ENCODE assay signal across 1 cellular context in the genomic region with DNA sequence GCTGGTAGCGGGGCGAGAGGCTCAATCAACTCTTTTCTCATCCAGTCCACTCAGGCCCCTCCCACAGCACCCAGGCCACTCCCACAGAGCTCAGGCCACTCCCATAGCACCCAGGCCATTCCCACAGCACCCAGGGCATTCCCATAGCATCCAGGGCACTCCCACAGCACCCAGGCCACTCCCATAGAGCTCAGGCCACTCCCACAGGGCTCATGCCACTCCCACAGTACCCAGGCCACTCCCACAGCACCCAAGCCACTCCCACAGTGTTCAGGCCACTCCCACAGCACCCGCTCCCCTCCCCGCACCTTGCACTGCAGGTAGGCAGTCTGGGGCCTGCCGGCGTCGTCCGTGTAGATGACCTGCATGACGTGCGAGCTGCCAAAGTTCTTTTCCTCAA.
TF ChIP-seq lines count a peak whose summit lies in the region.

No MANE protein-coding gene starts in this region.

TF ChIP-seq in HEK293, 187 proteins besides CTCF, POLR2A, EP300 and RAD21:
- TF ChIP-seq SP3 (tag by site-specific recombination; IDR thresholded peaks at IDR 0.05): 0 out of 2 replicates have a peak, but pooled peaks have one; percentile 15
- TF ChIP-seq IKZF3 (tag by site-specific recombination; IDR thresholded peaks at IDR 0.05): peak; percentile 76
